In the genomic region with DNA sequence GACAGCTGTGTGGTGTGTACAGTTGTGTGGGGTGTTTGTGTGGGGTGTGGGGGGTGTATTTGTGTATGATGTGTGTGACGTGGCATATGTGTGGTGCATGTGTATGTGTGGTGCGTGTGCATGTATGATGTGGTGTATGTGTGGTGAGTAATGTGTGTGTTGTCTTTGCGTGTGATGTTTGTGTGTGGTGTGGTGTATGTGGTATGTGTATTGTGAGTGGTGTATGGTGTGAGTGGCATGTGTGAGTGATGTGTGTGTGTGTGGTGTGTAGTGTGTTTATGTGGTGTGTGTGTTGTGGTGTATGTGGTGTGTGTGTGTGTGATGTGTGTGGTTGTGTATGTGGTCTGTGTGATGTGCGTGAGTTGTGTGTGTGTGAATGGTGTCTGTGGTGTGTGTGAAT, we compare ENCODE assay signal across 3 cellular contexts.
TF ChIP-seq lines count a peak whose summit lies in the region.

No MANE protein-coding gene starts in this region.

TF ChIP-seq in HepG2, 621 proteins besides CTCF, POLR2A, EP300 and RAD21 (continues in another document):
- TF ChIP-seq ZNF780A (CRISPR knock-in tag; IDR thresholded peaks at IDR 0.05) (no peak), FOXA3 (CRISPR knock-in tag; IDR thresholded peaks at IDR 0.05) (no peak), CBFB (CRISPR knock-in tag; IDR thresholded peaks at IDR 0.05) (no peak), ELF4 (CRISPR knock-in tag; IDR thresholded peaks at IDR 0.05; ENCODE audit: borderline replicate concordance) (no peak), ZSCAN31 (CRISPR knock-in tag; IDR thresholded peaks at IDR 0.05; ENCODE audit: low read depth) (no peak), TCF7L2 (IDR thresholded peaks at IDR 0.05; ENCODE audit: low read depth, low read length) (no peak), ZNF720 (CRISPR knock-in tag; IDR thresholded peaks at IDR 0.05) (no peak), MEF2D (CRISPR knock-in tag; IDR thresholded peaks at IDR 0.05) (no peak)
- TF ChIP-seq, protein P1, sequence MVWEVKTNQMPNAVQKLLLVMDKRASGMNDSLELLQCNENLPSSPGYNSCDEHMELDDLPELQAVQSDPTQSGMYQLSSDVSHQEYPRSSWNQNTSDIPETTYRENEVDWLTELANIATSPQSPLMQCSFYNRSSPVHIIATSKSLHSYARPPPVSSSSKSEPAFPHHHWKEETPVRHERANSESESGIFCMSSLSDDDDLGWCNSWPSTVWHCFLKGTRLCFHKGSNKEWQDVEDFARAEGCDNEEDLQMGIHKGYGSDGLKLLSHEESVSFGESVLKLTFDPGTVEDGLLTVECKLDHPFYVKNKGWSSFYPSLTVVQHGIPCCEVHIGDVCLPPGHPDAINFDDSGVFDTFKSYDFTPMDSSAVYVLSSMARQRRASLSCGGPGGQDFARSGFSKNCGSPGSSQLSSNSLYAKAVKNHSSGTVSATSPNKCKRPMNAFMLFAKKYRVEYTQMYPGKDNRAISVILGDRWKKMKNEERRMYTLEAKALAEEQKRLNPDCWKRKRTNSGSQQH (CRISPR knock-in tag; IDR thresholded peaks at IDR 0.05; ENCODE audit: low read depth): no peak
- TF ChIP-seq, protein P2, sequence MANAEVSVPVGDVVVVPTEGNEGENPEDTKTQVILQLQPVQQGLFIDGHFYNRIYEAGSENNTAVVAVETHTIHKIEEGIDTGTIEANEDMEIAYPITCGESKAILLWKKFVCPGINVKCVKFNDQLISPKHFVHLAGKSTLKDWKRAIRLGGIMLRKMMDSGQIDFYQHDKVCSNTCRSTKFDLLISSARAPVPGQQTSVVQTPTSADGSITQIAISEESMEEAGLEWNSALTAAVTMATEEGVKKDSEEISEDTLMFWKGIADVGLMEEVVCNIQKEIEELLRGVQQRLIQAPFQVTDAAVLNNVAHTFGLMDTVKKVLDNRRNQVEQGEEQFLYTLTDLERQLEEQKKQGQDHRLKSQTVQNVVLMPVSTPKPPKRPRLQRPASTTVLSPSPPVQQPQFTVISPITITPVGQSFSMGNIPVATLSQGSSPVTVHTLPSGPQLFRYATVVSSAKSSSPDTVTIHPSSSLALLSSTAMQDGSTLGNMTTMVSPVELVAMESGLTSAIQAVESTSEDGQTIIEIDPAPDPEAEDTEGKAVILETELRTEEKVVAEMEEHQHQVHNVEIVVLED (CRISPR knock-in tag; IDR thresholded peaks at IDR 0.05; ENCODE audit: borderline replicate concordance): no peak
- TF ChIP-seq, protein P3, sequence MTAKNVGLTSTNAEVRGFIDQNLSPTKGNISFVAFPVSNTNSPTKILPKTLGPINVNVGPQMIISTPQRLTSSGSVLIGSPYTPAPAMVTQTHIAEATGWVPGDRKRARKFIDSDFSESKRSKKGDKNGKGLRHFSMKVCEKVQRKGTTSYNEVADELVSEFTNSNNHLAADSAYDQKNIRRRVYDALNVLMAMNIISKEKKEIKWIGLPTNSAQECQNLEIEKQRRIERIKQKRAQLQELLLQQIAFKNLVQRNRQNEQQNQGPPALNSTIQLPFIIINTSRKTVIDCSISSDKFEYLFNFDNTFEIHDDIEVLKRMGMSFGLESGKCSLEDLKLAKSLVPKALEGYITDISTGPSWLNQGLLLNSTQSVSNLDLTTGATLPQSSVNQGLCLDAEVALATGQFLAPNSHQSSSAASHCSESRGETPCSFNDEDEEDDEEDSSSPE (CRISPR knock-in tag; IDR thresholded peaks at IDR 0.05): no peak
- TF ChIP-seq, protein P4, sequence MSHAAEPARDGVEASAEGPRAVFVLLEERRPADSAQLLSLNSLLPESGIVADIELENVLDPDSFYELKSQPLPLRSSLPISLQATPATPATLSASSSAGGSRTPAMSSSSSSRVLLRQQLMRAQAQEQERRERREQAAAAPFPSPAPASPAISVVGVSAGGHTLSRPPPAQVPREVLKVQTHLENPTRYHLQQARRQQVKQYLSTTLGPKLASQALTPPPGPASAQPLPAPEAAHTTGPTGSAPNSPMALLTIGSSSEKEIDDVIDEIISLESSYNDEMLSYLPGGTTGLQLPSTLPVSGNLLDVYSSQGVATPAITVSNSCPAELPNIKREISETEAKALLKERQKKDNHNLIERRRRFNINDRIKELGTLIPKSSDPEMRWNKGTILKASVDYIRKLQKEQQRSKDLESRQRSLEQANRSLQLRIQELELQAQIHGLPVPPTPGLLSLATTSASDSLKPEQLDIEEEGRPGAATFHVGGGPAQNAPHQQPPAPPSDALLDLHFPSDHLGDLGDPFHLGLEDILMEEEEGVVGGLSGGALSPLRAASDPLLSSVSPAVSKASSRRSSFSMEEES (CRISPR knock-in tag; IDR thresholded peaks at IDR 0.05): no peak

TF ChIP-seq in IMR-90, 13 proteins besides CTCF, POLR2A, EP300 and RAD21:
- no peak for TF ChIP-seq RFX5 (IDR thresholded peaks at IDR 0.05; ENCODE audit: low read depth, low read length)
- no peak for TF ChIP-seq CEBPB (IDR thresholded peaks at IDR 0.05; ENCODE audit: low read depth, low read length)
- TF ChIP-seq SMC3 (IDR thresholded peaks at IDR 0.05; ENCODE audit: low read depth, low read length): no peak
- no peak for TF ChIP-seq MAZ (IDR thresholded peaks at IDR 0.05; ENCODE audit: borderline replicate concordance, low read depth, low read length)
- no peak for TF ChIP-seq BHLHE40 (IDR thresholded peaks at IDR 0.05; ENCODE audit: low read depth, low read length)
TF ChIP-seq in IMR-90: peak in this region for 0.

TF ChIP-seq in H1, 55 proteins besides CTCF, POLR2A, EP300 and RAD21:
- TF ChIP-seq HDAC2 (IDR thresholded peaks at IDR 0.05; ENCODE audit: borderline replicate concordance in 1 of 2, low read depth in 2 of 2, low read length in 2 of 2) (no peak), RXRA (IDR thresholded peaks at IDR 0.05; ENCODE audit: insufficient read depth, low read depth, low read length) (no peak), ASH2L (IDR thresholded peaks at IDR 0.05; ENCODE audit: low read length) (no peak), POU5F1 (IDR thresholded peaks at IDR 0.05; ENCODE audit: low read depth, low read length) (no peak), POLR2AphosphoS5 (IDR thresholded peaks at IDR 0.05; ENCODE audit: low read depth, low read length) (no peak), ZNF274 (IDR thresholded peaks at IDR 0.05; ENCODE audit: borderline replicate concordance, extremely low read depth, low read length) (no peak), GTF2F1 (IDR thresholded peaks at IDR 0.05; ENCODE audit: borderline replicate concordance, low read depth, low read length) (no peak), CEBPB (IDR thresholded peaks at IDR 0.05; ENCODE audit: low read depth, low read length) (no peak), EZH2 (IDR thresholded peaks at IDR 0.05; ENCODE audit: low read depth, low read length, severe bottlenecking) (no peak), EGR1 (IDR thresholded peaks at IDR 0.05; ENCODE audit: borderline replicate concordance, low read depth, low read length) (no peak), SIX5 (IDR thresholded peaks at IDR 0.05; ENCODE audit: low read depth, low read length) (no peak)
